In the genomic region with DNA sequence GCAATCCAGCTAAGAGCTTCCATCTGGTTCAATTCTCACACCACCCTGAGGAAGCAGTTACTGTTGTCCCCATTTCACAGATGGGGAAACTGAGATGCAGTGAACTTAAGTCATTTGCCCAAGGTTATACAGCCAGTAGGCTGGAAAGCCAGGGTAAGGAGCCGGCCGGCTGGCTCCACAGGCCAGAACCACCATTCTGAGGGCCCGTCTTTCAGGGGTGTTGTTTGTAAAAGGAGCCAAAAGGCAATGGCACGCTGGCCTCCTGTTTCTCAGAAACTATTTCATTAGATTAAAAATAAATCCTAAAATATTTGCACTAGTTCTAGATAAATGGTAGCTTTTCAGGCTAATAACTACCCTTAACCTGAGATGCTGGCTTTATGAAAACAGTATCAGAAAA, we compare ENCODE assay signal across 23 cellular contexts.
"Had no signal": no experiment of that assay in that cellular context is flagged by ENCODE, and none has a peak within 500 bp of the region (broad histone marks: within the 10 kb centered on the region; RNA-seq: fewer than 3 reads in every experiment).

No MANE protein-coding gene starts in this region.

- H3K9me3 ChIP-seq: esophagus muscularis mucosa, gastroesophageal sphincter, heart left ventricle, ovary, psoas muscle, tibial artery had no signal

- H3K27me3 ChIP-seq: esophagus muscularis mucosa, gastroesophageal sphincter, heart left ventricle, ovary, tibial artery had no signal

- H3K4me3 ChIP-seq: cardiac muscle cell, esophagus muscularis mucosa, gastroesophageal sphincter, heart left ventricle, ovary, psoas muscle, skin epidermis, tibial artery had no signal

- H3K4me1 ChIP-seq: esophagus muscularis mucosa, gastroesophageal sphincter, psoas muscle, tibial artery had no signal

- DNase-seq: activated CD4-positive, alpha-beta T cell treated with anti-CD3 and anti-CD28 coated beads for 48 hours; activated CD4-positive, CD25-positive, alpha-beta regulatory T cell; activated CD8-positive, alpha-beta memory T cell treated with anti-CD3 and anti-CD28 coated beads for 24 hours; activated naive CD4-positive, alpha-beta T cell treated with anti-CD3 and anti-CD28 coated beads, Interleukin-2, amount 50 U/mL, for 16 hours; amygdala; effector CD8-positive, alpha-beta T cell; heart left ventricle; kidney; ovary; psoas muscle; right cardiac atrium; stimulated activated naive CD8-positive, alpha-beta T cell treated with anti-CD3 and anti-CD28 coated beads, Interleukin-15, Interleukin-2, amounts not matched to agents 100 U/mL and 50 U/mL, for 24 hours; substantia nigra; T-helper 9 cell; tibial artery had no signal

- H3K4me3 Mint-ChIP-seq: dendritic cell treated with granulocyte-macrophage colony-stimulating factor and Interleukin-4, amounts not matched to agents 40 ng/mL and 50 ng/mL, for 4 days had no signal

- FAIRE-seq: endothelial cell of umbilical vein, kidney, urothelium cell line had no signal

- ATAC-seq: gastroesophageal sphincter; heart left ventricle; left lobe of liver; psoas muscle; right cardiac atrium; stimulated activated naive CD8-positive, alpha-beta T cell treated with anti-CD3 and anti-CD28 coated beads, Interleukin-15, Interleukin-2, amounts not matched to agents 100 U/mL and 50 U/mL, for 24 hours had no signal

- H3K27ac ChIP-seq: cardiac muscle cell, esophagus muscularis mucosa, gastroesophageal sphincter, heart left ventricle, ovary, psoas muscle, tibial artery had no signal

- H3K36me3 ChIP-seq: cardiac muscle cell, ovary, tibial artery had no signal
